ENCODE assay signal across 16 cellular contexts in the genomic region with DNA sequence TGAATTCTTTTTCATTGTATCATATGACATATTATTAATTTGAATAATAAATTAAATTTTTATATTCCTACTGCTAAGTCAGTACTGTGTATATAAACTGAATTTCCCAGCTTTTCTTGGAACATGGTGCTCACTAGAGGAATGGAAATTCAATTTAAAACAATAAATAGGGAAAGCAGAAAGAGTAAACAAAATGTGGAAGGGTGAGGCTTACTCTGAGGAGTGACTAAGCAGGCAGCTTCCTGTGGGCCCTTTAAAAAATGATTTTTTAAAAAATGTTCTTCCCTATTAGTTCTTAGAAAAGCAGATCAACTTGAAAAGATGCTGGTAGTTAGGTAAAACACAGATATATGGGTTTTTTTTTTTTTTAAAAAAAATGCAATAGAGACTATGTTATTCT. TPM values are rescaled to one million over a fixed set of nuclear protein-coding genes. Genes with fewer than 3 reads are reported as not detected.
A peak's percentile ranks its signal among the peaks of the same experiment; 100 is the strongest.
DNase-seq lines count a peak whose midpoint lies in the region; ATAC-seq and TF ChIP-seq lines count a peak whose summit lies in the region.
"Had no signal": no experiment of that assay in that cellular context is flagged by ENCODE, and none has a peak within 500 bp of the region (broad histone marks: within the 10 kb centered on the region; RNA-seq: fewer than 3 reads in every experiment).

No MANE protein-coding gene starts in this region.

- no peaks in the 10 kb centered on the region for H3K9me2 ChIP-seq in MM.1S (replicated peaks; ENCODE audit: insufficient read depth, low read length)

- DNase-seq in activated CD8-positive, alpha-beta T cell treated with anti-CD3 and anti-CD28 coated beads for 36 hours = no peak
- DNase-seq in activated CD8-positive, alpha-beta T cell treated with anti-CD3 and anti-CD28 coated beads, Interleukin-2, amount 10 ng/mL, durations not matched to agents 7 days and 5 days = no peak
- DNase-seq in Kasumi-1 (lab: John Stamatoyannopoulos, UW) (peak; percentile 8 to 13), adipocyte (ENCODE audit: low read depth) (peak; percentile 31), iris pigment epithelial cell (ENCODE audit: low read depth) (peak; percentile 68), MM.1S (no peak)
- DNase-seq: effector CD8-positive, alpha-beta T cell; H7; kidney; NCI-H1417 treated with DMSO at 0.1 percent for 48 hours had no signal

- H4K20me1 ChIP-seq in MM.1S (ENCODE audit: insufficient read depth, low read length) = no peaks in the 10 kb centered on the region

- H3K27me3 ChIP-seq in adipocyte (replicated peaks; ENCODE audit: control insufficient read depth, insufficient read depth, low read length) (no peaks in the 10 kb centered on the region), MM.1S (replicated peaks; ENCODE audit: insufficient read depth, low read length) (no peaks in the 10 kb centered on the region)
- H3K27me3 ChIP-seq: ascending aorta had no signal

- POLR2A ChIA-PET in activated CD8-positive, alpha-beta T cell treated with anti-CD3 and anti-CD28 coated beads for 36 hours (lab: Charles Lee) = interaction anchor here (0.8 to 2.0 kb wide), 2 partner anchors 9 to 48 kb away, joined by 4 to 13 read pairs; no protein-coding TSS in a partner anchor
- POLR2A ChIA-PET in activated CD8-positive, alpha-beta T cell treated with anti-CD3 and anti-CD28 coated beads, Interleukin-2, amount 10 ng/mL, durations not matched to agents 7 days and 5 days (lab: Charles Lee) = interaction anchor here (0.9 to 1.2 kb wide), 2 partner anchors 49 to 53 kb away, joined by 4 to 5 read pairs; a partner anchor contains a TSS

- H3K4me3 ChIP-seq in adipocyte (ENCODE audit: low read length) (no peak overlapping the region), MM.1S (ENCODE audit: low read length) (no peak overlapping the region)
- H3K4me3 ChIP-seq: ascending aorta had no signal

- H3K9ac ChIP-seq in adipocyte (ENCODE audit: low read length) (no peak overlapping the region), MM.1S (ENCODE audit: low read length) (no peak overlapping the region)

- ATAC-seq in activated CD8-positive, alpha-beta T cell treated with anti-CD3 and anti-CD28 coated beads for 36 hours = peak; percentile 15
- ATAC-seq in activated CD8-positive, alpha-beta T cell treated with anti-CD3 and anti-CD28 coated beads, Interleukin-2, amount 10 ng/mL, durations not matched to agents 7 days and 5 days = no peak
- no peak for ATAC-seq in HG02852 (IDR thresholded peaks at IDR 0.05; ENCODE audit: unreplicated experiment)
- ATAC-seq in GM18502 (IDR thresholded peaks at IDR 0.05; ENCODE audit: poor library complexity, unreplicated experiment) = no peak
- ATAC-seq: SK-N-SH treated with all-trans-retinoic acid at 6 μM for 48 hours, WTC11 had no signal

- peaks cover 5% of the 10 kb centered on the region for H3K9me3 Mint-ChIP-seq in activated CD8-positive, alpha-beta T cell treated with anti-CD3 and anti-CD28 coated beads for 36 hours
- peaks cover 4% of the 10 kb centered on the region for H3K9me3 Mint-ChIP-seq in activated CD8-positive, alpha-beta T cell treated with anti-CD3 and anti-CD28 coated beads, Interleukin-2, amount 10 ng/mL, durations not matched to agents 7 days and 5 days (ENCODE audit: insufficient read depth)

- no peak for TF ChIP-seq CTCF in activated CD8-positive, alpha-beta T cell treated with anti-CD3 and anti-CD28 coated beads for 36 hours (IDR thresholded peaks at IDR 0.05)
- TF ChIP-seq CTCF in MM.1S (IDR thresholded peaks at IDR 0.05; ENCODE audit: low read length) = no peak

- no peaks in the 10 kb centered on the region for H3K27me3 Mint-ChIP-seq in activated CD8-positive, alpha-beta T cell treated with anti-CD3 and anti-CD28 coated beads for 36 hours
- H3K27me3 Mint-ChIP-seq in activated CD8-positive, alpha-beta T cell treated with anti-CD3 and anti-CD28 coated beads, Interleukin-2, amount 10 ng/mL, durations not matched to agents 7 days and 5 days (ENCODE audit: low read depth) = no peaks in the 10 kb centered on the region

- no peak overlapping the region for H3K4me2 ChIP-seq in MM.1S (ENCODE audit: low read depth, low read length)

- peaks cover 41% of the 10 kb centered on the region for H3K4me1 Mint-ChIP-seq in activated CD8-positive, alpha-beta T cell treated with anti-CD3 and anti-CD28 coated beads for 36 hours (ENCODE audit: low read depth)
- peaks cover 33% of the 10 kb centered on the region for H3K4me1 Mint-ChIP-seq in activated CD8-positive, alpha-beta T cell treated with anti-CD3 and anti-CD28 coated beads, Interleukin-2, amount 10 ng/mL, durations not matched to agents 7 days and 5 days (ENCODE audit: low read depth)
- H3K4me1 Mint-ChIP-seq: WTC11 had no signal

- H3K9me3 ChIP-seq in adipocyte (ENCODE audit: control insufficient read depth, low read length) (no peaks in the 10 kb centered on the region), MM.1S (replicated peaks; ENCODE audit: insufficient read depth, low read length) (no peaks in the 10 kb centered on the region)
- H3K9me3 ChIP-seq: ascending aorta had no signal

- H3K27ac Mint-ChIP-seq in activated CD8-positive, alpha-beta T cell treated with anti-CD3 and anti-CD28 coated beads for 36 hours = peak overlapping the region; percentile 36
- no peak overlapping the region for H3K27ac Mint-ChIP-seq in activated CD8-positive, alpha-beta T cell treated with anti-CD3 and anti-CD28 coated beads, Interleukin-2, amount 10 ng/mL, durations not matched to agents 7 days and 5 days
- H3K27ac Mint-ChIP-seq: WTC11 had no signal

- no peaks in the 10 kb centered on the region for H3K36me3 ChIP-seq in adipocyte (ENCODE audit: control insufficient read depth, insufficient read depth, low read length, severe bottlenecking)
- no peaks in the 10 kb centered on the region for H3K36me3 ChIP-seq in MM.1S (replicated peaks; ENCODE audit: insufficient read depth, low read length)
- H3K36me3 ChIP-seq: ascending aorta had no signal

- H2AFZ ChIP-seq in MM.1S (ENCODE audit: low read length) = no peak overlapping the region

- intact Hi-C loops in activated CD8-positive, alpha-beta T cell treated with anti-CD3 and anti-CD28 coated beads for 36 hours (cut with micrococcal nuclease) = no loop called here

- H3K27ac ChIP-seq in MM.1S (ENCODE audit: low read length) = no peak overlapping the region

- no peaks in the 10 kb centered on the region for H3K79me2 ChIP-seq in MM.1S (ENCODE audit: low read length)

- no peak overlapping the region for H3K4me3 Mint-ChIP-seq in activated CD8-positive, alpha-beta T cell treated with anti-CD3 and anti-CD28 coated beads for 36 hours
- no peak overlapping the region for H3K4me3 Mint-ChIP-seq in activated CD8-positive, alpha-beta T cell treated with anti-CD3 and anti-CD28 coated beads, Interleukin-2, amount 10 ng/mL, durations not matched to agents 7 days and 5 days
- H3K4me3 Mint-ChIP-seq: WTC11 had no signal

- peaks cover 2% of the 10 kb centered on the region for H3K36me3 Mint-ChIP-seq in activated CD8-positive, alpha-beta T cell treated with anti-CD3 and anti-CD28 coated beads for 36 hours (ENCODE audit: low read depth)
- H3K36me3 Mint-ChIP-seq in activated CD8-positive, alpha-beta T cell treated with anti-CD3 and anti-CD28 coated beads, Interleukin-2, amount 10 ng/mL, durations not matched to agents 7 days and 5 days (ENCODE audit: low read depth) = peaks cover 5% of the 10 kb centered on the region
- H3K36me3 Mint-ChIP-seq: WTC11 had no signal

- peaks cover 12% of the 10 kb centered on the region for H3K4me1 ChIP-seq in adipocyte (ENCODE audit: control insufficient read depth, insufficient read depth, low read length)
- H3K4me1 ChIP-seq in MM.1S (ENCODE audit: low read length) = no peaks in the 10 kb centered on the region

- no peaks in the 10 kb centered on the region for H3F3A ChIP-seq in MM.1S (ENCODE audit: insufficient read depth, low read length)

- CTCF ChIA-PET in activated CD8-positive, alpha-beta T cell treated with anti-CD3 and anti-CD28 coated beads for 36 hours (lab: Charles Lee) = interaction anchor here (0.8 to 1.5 kb wide), 3 partner anchors 18 to 101 kb away, joined by 3 to 5 read pairs (median 4); no protein-coding TSS in a partner anchor
- CTCF ChIA-PET in activated CD8-positive, alpha-beta T cell treated with anti-CD3 and anti-CD28 coated beads, Interleukin-2, amount 10 ng/mL, durations not matched to agents 7 days and 5 days (lab: Charles Lee) = interaction anchor here (0.8 to 1.5 kb wide), 4 partner anchors 9 to 51 kb away, joined by 3 to 8 read pairs (median 3); no protein-coding TSS in a partner anchor

RNA-seq across cellular contexts. Expression of a gene that starts 49.5 kb away (rescaled TPM):
- total RNA-seq in activated CD8-positive, alpha-beta T cell treated with anti-CD3 and anti-CD28 coated beads for 36 hours = 10 to 100 TPM; 63.9 to 66.4 TPM
- total RNA-seq in activated CD8-positive, alpha-beta T cell treated with anti-CD3 and anti-CD28 coated beads, Interleukin-2, amount 10 ng/mL, durations not matched to agents 7 days and 5 days = 10 to 100 TPM; 72.8 to 76.5 TPM
- total RNA-seq: osteocyte had no signal

Comparison
In these comparisons a context has a peak if more than half of its experiments do, and no peak if none do; other contexts are left out.
1. DNase-seq: peak in Kasumi-1 (2 of 2), adipocyte (single experiment) and iris pigment epithelial cell (single experiment); none in activated CD8-positive, alpha-beta T cell treated with anti-CD3 and anti-CD28 coated beads for 36 hours (single experiment), activated CD8-positive, alpha-beta T cell treated with anti-CD3 and anti-CD28 coated beads, Interleukin-2, amount 10 ng/mL, durations not matched to agents 7 days and 5 days (single experiment) and MM.1S (single experiment).